ENCODE assay signal across 8 cellular contexts in the genomic region with DNA sequence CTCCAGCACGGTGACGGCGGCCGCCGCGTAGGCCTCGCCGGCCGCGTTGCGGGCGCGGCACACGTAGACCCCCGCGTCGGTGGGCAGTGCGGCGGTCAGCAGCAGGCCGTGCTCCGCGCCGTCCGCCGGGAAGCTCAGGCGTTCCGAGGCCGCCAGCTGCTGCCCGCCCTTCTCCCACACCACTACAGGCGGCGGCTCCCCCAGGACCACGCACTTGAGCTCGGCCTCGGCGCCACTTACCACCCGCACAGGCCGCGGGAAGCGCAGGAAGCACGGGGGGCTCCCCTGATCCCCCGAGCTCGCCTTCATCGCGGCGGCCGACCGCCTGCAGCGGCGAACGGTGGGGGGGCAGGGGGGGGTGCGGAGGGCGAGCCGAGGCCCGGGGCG. TPM values are rescaled to one million over a fixed set of nuclear protein-coding genes. Genes with fewer than 3 reads are reported as not detected.
A peak's percentile ranks its signal among the peaks of the same experiment; 100 is the strongest.
DNase-seq lines count a peak whose midpoint lies in the region; ATAC-seq and TF ChIP-seq lines count a peak whose summit lies in the region.

No MANE protein-coding gene starts in this region.

- peaks cover 41% of the 10 kb centered on the region for H3K27me3 Mint-ChIP-seq in activated CD8-positive, alpha-beta T cell treated with anti-CD3 and anti-CD28 coated beads for 36 hours
- H3K27me3 Mint-ChIP-seq in T-helper 2 cell treated with Interferon-gamma antibody and Interleukin-4, amounts not matched to agents 5 μg/mL and 100 μg/mL, for 36 hours (ENCODE audit: low read depth), result peaks cover 42% of the 10 kb centered on the region

- H3K27ac Mint-ChIP-seq in activated CD8-positive, alpha-beta T cell treated with anti-CD3 and anti-CD28 coated beads for 36 hours, result no peak overlapping the region
- H3K27ac Mint-ChIP-seq in T-helper 2 cell treated with Interferon-gamma antibody and Interleukin-4, amounts not matched to agents 5 μg/mL and 100 μg/mL, for 36 hours, result no peak overlapping the region

- peaks cover 0 to 21% of the 10 kb centered on the region in 2 donors for H3K4me1 ChIP-seq in right atrium auricular region
- peaks cover 11 to 14% of the 10 kb centered on the region in 2 donors for H3K4me1 ChIP-seq in gastrocnemius medialis

- H3K9me3 ChIP-seq in right atrium auricular region (no peaks in the 10 kb centered on the region), gastrocnemius medialis (no peaks in the 10 kb centered on the region)

- peak; percentile 29 for ATAC-seq in activated CD8-positive, alpha-beta T cell treated with anti-CD3 and anti-CD28 coated beads for 36 hours
- peak; percentile 24 to 37 for ATAC-seq in gastrocnemius medialis

- H3K36me3 Mint-ChIP-seq in activated CD8-positive, alpha-beta T cell treated with anti-CD3 and anti-CD28 coated beads for 36 hours (ENCODE audit: low read depth), result no peaks in the 10 kb centered on the region
- H3K36me3 Mint-ChIP-seq in T-helper 2 cell treated with Interferon-gamma antibody and Interleukin-4, amounts not matched to agents 5 μg/mL and 100 μg/mL, for 36 hours (ENCODE audit: low read depth), result no peaks in the 10 kb centered on the region

- H3K27ac ChIP-seq in right atrium auricular region (peak overlapping the region; percentile 89 to 93), gastrocnemius medialis (peak overlapping the region; percentile 79 to 90 (median 86))

- peak; percentile 47 for DNase-seq in GM13977 (ENCODE audit: low spot score)
- no peak for DNase-seq in activated CD8-positive, alpha-beta T cell treated with anti-CD3 and anti-CD28 coated beads for 36 hours
- DNase-seq in right atrium auricular region (ENCODE audit: low spot score), result no peak
- no peak for DNase-seq in gastrocnemius medialis
- DNase-seq in stimulated activated CD4-positive, alpha-beta T cell treated with anti-CD3 and anti-CD28 coated beads, Interleukin-1b, Interleukin-23, amount 100 ng/mL, for 48 hours, result no peak
- no peak for DNase-seq in SHP77 treated with DMSO at 0.1 percent for 48 hours (lab: John Stamatoyannopoulos, UW)
- DNase-seq in AML-193 (lab: John Stamatoyannopoulos, UW), result no peak
- no peak for DNase-seq in T-helper 2 cell treated with Interferon-gamma antibody and Interleukin-4, amounts not matched to agents 5 μg/mL and 100 μg/mL, for 36 hours (ENCODE audit: low spot score)

- POLR2A ChIA-PET in activated CD8-positive, alpha-beta T cell treated with anti-CD3 and anti-CD28 coated beads for 36 hours (lab: Charles Lee), result interaction anchor here (1.0 kb wide), 2 partner anchors 11 to 20 kb away, joined by 3 read pairs; no protein-coding TSS in a partner anchor

- H3K4me1 Mint-ChIP-seq in activated CD8-positive, alpha-beta T cell treated with anti-CD3 and anti-CD28 coated beads for 36 hours (ENCODE audit: low read depth), result no peaks in the 10 kb centered on the region
- no peaks in the 10 kb centered on the region for H3K4me1 Mint-ChIP-seq in T-helper 2 cell treated with Interferon-gamma antibody and Interleukin-4, amounts not matched to agents 5 μg/mL and 100 μg/mL, for 36 hours (ENCODE audit: low read depth)

- TF ChIP-seq POLR2A in gastrocnemius medialis (IDR thresholded peaks at IDR 0.05), result no peak

- peak overlapping the region; percentile 73 to 80 for H3K4me3 ChIP-seq in right atrium auricular region
- H3K4me3 ChIP-seq in gastrocnemius medialis, result peak overlapping the region; percentile 56 to 73 (median 63)

- no peaks in the 10 kb centered on the region for H3K9me3 Mint-ChIP-seq in activated CD8-positive, alpha-beta T cell treated with anti-CD3 and anti-CD28 coated beads for 36 hours
- H3K9me3 Mint-ChIP-seq in T-helper 2 cell treated with Interferon-gamma antibody and Interleukin-4, amounts not matched to agents 5 μg/mL and 100 μg/mL, for 36 hours, result no peaks in the 10 kb centered on the region

- H3K36me3 ChIP-seq in right atrium auricular region (no peaks in the 10 kb centered on the region), gastrocnemius medialis (peaks cover 0 to 8% of the 10 kb centered on the region in 2 donors)

- H3K4me3 Mint-ChIP-seq in activated CD8-positive, alpha-beta T cell treated with anti-CD3 and anti-CD28 coated beads for 36 hours, result no peak overlapping the region
- no peak overlapping the region for H3K4me3 Mint-ChIP-seq in T-helper 2 cell treated with Interferon-gamma antibody and Interleukin-4, amounts not matched to agents 5 μg/mL and 100 μg/mL, for 36 hours

- intact Hi-C loops in activated CD8-positive, alpha-beta T cell treated with anti-CD3 and anti-CD28 coated beads for 36 hours (cut with micrococcal nuclease), result no loop called here
- intact Hi-C loops in gastrocnemius medialis (cut with DNase I; ENCODE audit: low total_unique reads), result loop anchor here (1.0 to 2.0 kb wide), 3 partner anchors 27 to 71 kb away; partner anchors contain the start of gene CHPF

- CTCF ChIA-PET in activated CD8-positive, alpha-beta T cell treated with anti-CD3 and anti-CD28 coated beads for 36 hours (lab: Charles Lee), result interaction anchor here (1.1 to 3.1 kb wide), 3 partner anchors 11 to 30 kb away, joined by 3 to 22 read pairs (median 6); no protein-coding TSS in a partner anchor

- in situ Hi-C loops in GM13977 (cut with MboI; ENCODE audit: low pct_unique_long_range_greater_than_20kb, low sequenced_read_pairs, unreplicated experiment) (no loop called here), gastrocnemius medialis (cut with MboI; ENCODE audit: low sequenced_read_pairs in 4 of 4) (no loop called here)

- TF ChIP-seq CTCF in GM13977 (IDR thresholded peaks at IDR 0.05; ENCODE audit: extremely low read depth, insufficient read depth, missing control alignments) (no peak), right atrium auricular region (IDR thresholded peaks at IDR 0.05) (no peak), gastrocnemius medialis (IDR thresholded peaks at IDR 0.05 in 4 of 5, conservative IDR thresholded peaks at IDR 0.05 in 1 of 5) (no peak)
- no peak for TF ChIP-seq CTCF in activated CD8-positive, alpha-beta T cell treated with anti-CD3 and anti-CD28 coated beads for 36 hours (IDR thresholded peaks at IDR 0.05)

- H3K27me3 ChIP-seq in right atrium auricular region (no peaks in the 10 kb centered on the region), gastrocnemius medialis (no peaks in the 10 kb centered on the region)

RNA-seq across cellular contexts. Expression of gene OBSL1, which starts 0.4 kb away (rescaled TPM):
- 1 to 10 TPM; 1.3 to 1.4 TPM for total RNA-seq in activated CD8-positive, alpha-beta T cell treated with anti-CD3 and anti-CD28 coated beads for 36 hours
- 100 to 1,000 TPM; 150 to 157 TPM for total RNA-seq in right atrium auricular region
- 10 to 100 TPM; 47.9 to 72.9 (median 56.5) TPM for total RNA-seq in gastrocnemius medialis

RNA-seq across cellular contexts. Expression of gene INHA, which starts 1.2 kb away (rescaled TPM):
- total RNA-seq in activated CD8-positive, alpha-beta T cell treated with anti-CD3 and anti-CD28 coated beads for 36 hours, result not detected
- total RNA-seq in right atrium auricular region (10 to 100 TPM in 1 of 2 donors, 1 to 10 TPM in 1; 1.0 to 28.3 TPM), gastrocnemius medialis (1 to 10 TPM in 1 of 4 donors, under 1 TPM in 1, not detected in 2; 0.29 to 3.5 TPM)

RNA-seq across cellular contexts. Expression of gene STK11IP, which starts 26.7 kb away (rescaled TPM):
- 10 to 100 TPM; 26.4 to 27.5 TPM for total RNA-seq in activated CD8-positive, alpha-beta T cell treated with anti-CD3 and anti-CD28 coated beads for 36 hours
- total RNA-seq in right atrium auricular region (1 to 10 TPM; 5.5 to 6.6 TPM), gastrocnemius medialis (1 to 10 TPM; 5.4 to 7.5 (median 6.5) TPM)

RNA-seq across cellular contexts. Expression of gene TMEM198, which starts 27.1 kb away (rescaled TPM):
- 1 to 10 TPM; 2.1 to 2.2 TPM for total RNA-seq in activated CD8-positive, alpha-beta T cell treated with anti-CD3 and anti-CD28 coated beads for 36 hours
- total RNA-seq in right atrium auricular region, result 1 to 10 TPM; 1.8 to 4.3 TPM
- 1 to 10 TPM in 3 of 4 donors, under 1 TPM in 1; 0.87 to 6.7 (median 3.3) TPM for total RNA-seq in gastrocnemius medialis

RNA-seq across cellular contexts. Expression of gene CHPF, which starts 27.3 kb away (rescaled TPM):
- 10 to 100 TPM; 16.6 to 18.4 TPM for total RNA-seq in activated CD8-positive, alpha-beta T cell treated with anti-CD3 and anti-CD28 coated beads for 36 hours
- total RNA-seq in right atrium auricular region (100 to 1,000 TPM; 206 to 228 TPM), gastrocnemius medialis (10 to 100 TPM; 21.0 to 50.5 (median 37.2) TPM)

Comparison
In these comparisons a context has a peak if more than half of its experiments do, and no peak if none do; other contexts are left out.
1. RNA of gene OBSL1, which starts 0.4 kb away (total RNA-seq): 150 to 157 TPM in right atrium auricular region and 47.9 to 72.9 TPM in gastrocnemius medialis; 1.3 to 1.4 TPM in activated CD8-positive, alpha-beta T cell treated with anti-CD3 and anti-CD28 coated beads for 36 hours; every median in the first group is over 10 times any median in the second.